17 cellular contexts compared by ENCODE assay signal in the genomic region with DNA sequence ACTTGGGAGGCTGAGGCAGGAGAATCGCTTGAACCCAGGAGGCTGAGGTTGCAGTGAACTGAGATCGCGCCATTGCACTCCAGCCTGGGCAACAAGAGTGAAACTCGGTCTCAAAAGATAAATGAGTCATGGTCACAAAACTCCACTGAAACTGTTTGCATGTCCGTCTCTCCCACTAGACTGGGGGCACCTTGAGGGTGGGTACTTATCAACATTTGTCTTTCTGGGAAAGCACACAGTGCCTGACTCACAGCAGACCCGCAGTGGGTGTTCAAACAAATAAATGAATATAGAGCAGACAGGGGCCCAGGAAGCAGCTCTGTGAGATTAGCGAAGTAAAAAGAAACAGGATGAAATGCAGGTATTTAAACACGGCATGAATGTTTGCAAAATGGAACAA.
"Had no signal": no experiment of that assay in that cellular context is flagged by ENCODE, and none has a peak within 500 bp of the region (broad histone marks: within the 10 kb centered on the region; RNA-seq: fewer than 3 reads in every experiment).

No MANE protein-coding gene starts in this region.

- H3K9ac ChIP-seq: parathyroid adenoma had no signal

- H3K4me3 ChIP-seq: dorsolateral prefrontal cortex, lung, prostate gland, right atrium auricular region, sigmoid colon, thoracic aorta, tibial nerve, vagina had no signal

- H3K36me3 ChIP-seq: prostate gland, right atrium auricular region, sigmoid colon, thoracic aorta, tibial nerve, vagina had no signal

- H2AFZ ChIP-seq: parathyroid adenoma had no signal

- DNase-seq: dorsolateral prefrontal cortex; effector CD4-positive, alpha-beta T cell; kidney; naive B cell; sigmoid colon; stimulated activated CD4-positive, alpha-beta T cell treated with anti-CD3 and anti-CD28 coated beads, Interleukin-2, amount 100 ng/mL, for 24 hours; stimulated activated CD4-positive, alpha-beta T cell treated with anti-CD3 and anti-CD28 coated beads, Interleukin-4, amount 100 ng/mL, for 4 hours; stimulated activated naive CD8-positive, alpha-beta T cell treated with anti-CD3 and anti-CD28 coated beads, Interleukin-15, Interleukin-2, amounts not matched to agents 100 U/mL and 50 U/mL, for 24 hours had no signal

- H3K79me2 ChIP-seq: parathyroid adenoma had no signal

- H3K27me3 ChIP-seq: right atrium auricular region, sigmoid colon, tibial nerve, vagina had no signal

- ATAC-seq: natural killer cell treated with Interleukin-12 subunit alpha and Interleukin-12 subunit beta and Interleukin-15 and Interleukin-18, amount 100 ng/mL, for 72 hours; stimulated activated memory B cell treated with anti-CD40 and anti-IgM and Interleukin-4, amounts not matched to agents 10 μg/mL and 1 μg/mL and 100 μg/mL, for 72 hours; stimulated activated naive CD8-positive, alpha-beta T cell treated with anti-CD3 and anti-CD28 coated beads, Interleukin-15, Interleukin-2, amounts not matched to agents 100 U/mL and 50 U/mL, for 24 hours had no signal

- H3K27ac ChIP-seq: dorsolateral prefrontal cortex, parathyroid adenoma, prostate gland, right atrium auricular region, sigmoid colon, thoracic aorta, tibial nerve, vagina had no signal

- H3K4me1 ChIP-seq: parathyroid adenoma, prostate gland, right atrium auricular region, tibial nerve, vagina had no signal

- H3K9me3 ChIP-seq: prostate gland, right atrium auricular region, sigmoid colon, thoracic aorta, tibial nerve, vagina had no signal
